Comparison of ENCODE assay signal across 2 cellular contexts in genomic region chr14:69475194-69475818, GRCh38.
TF ChIP-seq lines count a peak whose summit lies in the region.

No MANE protein-coding gene starts in this region.

TF ChIP-seq in IMR-90, 13 proteins besides CTCF, POLR2A, EP300 and RAD21:
- TF ChIP-seq FOS (IDR thresholded peaks at IDR 0.05; ENCODE audit: low read depth, low read length) (no peak), ELK1 (IDR thresholded peaks at IDR 0.05; ENCODE audit: borderline replicate concordance, low read depth, low read length) (no peak), SMC3 (IDR thresholded peaks at IDR 0.05; ENCODE audit: low read depth, low read length) (no peak), MXI1 (IDR thresholded peaks at IDR 0.05; ENCODE audit: borderline replicate concordance, low read depth, low read length) (no peak), BHLHE40 (IDR thresholded peaks at IDR 0.05; ENCODE audit: low read depth, low read length) (no peak), NFE2L2 (IDR thresholded peaks at IDR 0.05; ENCODE audit: low read depth, low read length) (no peak), RFX5 (IDR thresholded peaks at IDR 0.05; ENCODE audit: low read depth, low read length) (no peak), MAZ (IDR thresholded peaks at IDR 0.05; ENCODE audit: borderline replicate concordance, low read depth, low read length) (no peak), CEBPB (IDR thresholded peaks at IDR 0.05; ENCODE audit: low read depth, low read length) (no peak), USF2 (IDR thresholded peaks at IDR 0.05; ENCODE audit: low read depth, low read length) (no peak)

TF ChIP-seq in SK-N-SH, 30 proteins besides CTCF, POLR2A, EP300 and RAD21:
- TF ChIP-seq SMC3 (IDR thresholded peaks at IDR 0.05; ENCODE audit: low read depth, low read length) = peak; percentile 27; the same call in 1 of the 2 replicates
- no peak for TF ChIP-seq RXRA (IDR thresholded peaks at IDR 0.05; ENCODE audit: borderline replicate concordance, low read depth)
- no peak for TF ChIP-seq GABPA (IDR thresholded peaks at IDR 0.05; ENCODE audit: low read depth)
- no peak for TF ChIP-seq FOSL2 (IDR thresholded peaks at IDR 0.05; ENCODE audit: borderline replicate concordance, low read depth)
- TF ChIP-seq TEAD4 (IDR thresholded peaks at IDR 0.05; ENCODE audit: borderline replicate concordance, insufficient read depth) = no peak
- no peak for TF ChIP-seq ELF1 (IDR thresholded peaks at IDR 0.05)
- TF ChIP-seq MEF2A (IDR thresholded peaks at IDR 0.05; ENCODE audit: borderline replicate concordance, low read depth) = no peak
- no peak for TF ChIP-seq MXI1 (IDR thresholded peaks at IDR 0.05; ENCODE audit: low read depth, low read length)
